39 cellular contexts compared by ENCODE assay signal in the genomic region with DNA sequence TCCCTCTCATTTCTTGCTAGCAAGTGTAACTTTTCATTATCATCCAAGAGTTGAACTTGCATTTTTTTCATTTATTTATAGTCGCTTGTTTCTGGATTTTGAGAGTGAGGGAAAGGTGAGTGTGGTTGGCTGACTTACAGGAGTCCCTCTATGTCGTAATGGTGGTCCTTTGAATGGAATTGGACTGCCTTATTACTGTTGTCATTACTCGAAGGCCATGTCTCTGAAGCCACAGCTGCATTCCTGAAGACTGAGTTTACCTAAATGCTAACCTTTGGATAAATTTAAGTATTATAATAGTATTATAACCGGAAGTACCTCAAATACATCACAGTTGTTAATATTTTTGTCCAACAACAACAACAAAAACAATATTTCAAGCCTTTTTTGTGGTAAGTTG.
"Had no signal": no experiment of that assay in that cellular context is flagged by ENCODE, and none has a peak within 500 bp of the region (broad histone marks: within the 10 kb centered on the region; RNA-seq: fewer than 3 reads in every experiment).

No MANE protein-coding gene starts in this region.

- H3K36me3 ChIP-seq: ascending aorta, cardiac muscle cell, WERI-Rb-1 had no signal

- FAIRE-seq: TTC549 had no signal

- H3K27me3 ChIP-seq: ascending aorta, cardiac muscle cell had no signal

- H3K27ac ChIP-seq: ascending aorta, cardiac muscle cell, WERI-Rb-1 had no signal

- H3K4me3 ChIP-seq: ascending aorta, cardiac muscle cell had no signal

- H3K9me3 Mint-ChIP-seq: activated naive CD4-positive, alpha-beta T cell treated with anti-CD3 and anti-CD28 coated beads, Interleukin-2, amount 50 U/mL, for 24 hours had no signal

- H3K27ac Mint-ChIP-seq: activated CD4-positive, alpha-beta memory T cell treated with anti-CD3 and anti-CD28 coated beads, Interleukin-2, amount 10 ng/mL, durations not matched to agents 7 days and 5 days; activated CD4-positive, alpha-beta T cell treated with anti-CD3 and anti-CD28 coated beads for 36 hours; activated CD4-positive, alpha-beta T cell treated with anti-CD3 and anti-CD28 coated beads, Interleukin-2, amount 10 ng/mL, durations not matched to agents 7 days and 5 days; activated CD8-positive, alpha-beta memory T cell treated with anti-CD3 and anti-CD28 coated beads, Interleukin-2, amount 10 ng/mL, durations not matched to agents 7 days and 5 days; activated CD8-positive, alpha-beta T cell treated with anti-CD3 and anti-CD28 coated beads, Interleukin-2, amount 10 ng/mL, durations not matched to agents 7 days and 5 days; activated naive CD4-positive, alpha-beta T cell treated with anti-CD3 and anti-CD28 coated beads, Interleukin-2, amount 10 ng/mL, durations not matched to agents 7 days and 5 days; activated naive CD4-positive, alpha-beta T cell treated with anti-CD3 and anti-CD28 coated beads, Interleukin-2, amount 50 U/mL, for 24 hours; activated naive CD8-positive, alpha-beta T cell; activated naive CD8-positive, alpha-beta T cell treated with anti-CD3 and anti-CD28 coated beads, Interleukin-2, amount 10 ng/mL, durations not matched to agents 7 days and 5 days; activated naive CD8-positive, alpha-beta T cell treated with anti-CD3 and anti-CD28 coated beads, Interleukin-2, amount 50 U/mL, for 24 hours; activated T-cell treated with anti-CD3 and anti-CD28 coated beads, Interleukin-2, amount 50 U/mL, for 24 hours; activated T-helper 2 cell treated with anti-CD3 and anti-CD28 coated beads, Interferon-gamma antibody, Interleukin-2, Interleukin-4, amounts not matched to agents 10 μg/mL and 5 μg/mL and 100 μg/mL, durations not matched to agents 14 hours and 24 hours and 36 hours; brain; T-helper 1 cell treated with Interleukin-12 subunit alpha and Interleukin-12 subunit beta and Interleukin-4 antibody, amounts not matched to agents 30 μg/mL and 1 μg/mL, for 36 hours; T-helper 2 cell treated with Interferon-gamma antibody and Interleukin-4, amounts not matched to agents 5 μg/mL and 100 μg/mL, for 36 hours; WTC11 had no signal

- H3K4me3 Mint-ChIP-seq: activated CD4-positive, alpha-beta memory T cell treated with anti-CD3 and anti-CD28 coated beads, Interleukin-2, amount 10 ng/mL, durations not matched to agents 7 days and 5 days; activated CD4-positive, alpha-beta T cell treated with anti-CD3 and anti-CD28 coated beads for 36 hours; activated CD4-positive, alpha-beta T cell treated with anti-CD3 and anti-CD28 coated beads, Interleukin-2, amount 10 ng/mL, durations not matched to agents 7 days and 5 days; activated CD8-positive, alpha-beta memory T cell treated with anti-CD3 and anti-CD28 coated beads, Interleukin-2, amount 10 ng/mL, durations not matched to agents 7 days and 5 days; activated CD8-positive, alpha-beta T cell treated with anti-CD3 and anti-CD28 coated beads, Interleukin-2, amount 10 ng/mL, durations not matched to agents 7 days and 5 days; activated naive CD4-positive, alpha-beta T cell treated with anti-CD3 and anti-CD28 coated beads, Interleukin-2, amount 10 ng/mL, durations not matched to agents 7 days and 5 days; activated naive CD4-positive, alpha-beta T cell treated with anti-CD3 and anti-CD28 coated beads, Interleukin-2, amount 50 U/mL, for 24 hours; activated naive CD8-positive, alpha-beta T cell; activated naive CD8-positive, alpha-beta T cell treated with anti-CD3 and anti-CD28 coated beads, Interleukin-2, amount 10 ng/mL, durations not matched to agents 7 days and 5 days; activated naive CD8-positive, alpha-beta T cell treated with anti-CD3 and anti-CD28 coated beads, Interleukin-2, amount 50 U/mL, for 24 hours; activated T-cell treated with anti-CD3 and anti-CD28 coated beads, Interleukin-2, amount 50 U/mL, for 24 hours; brain; central memory CD8-positive, alpha-beta T cell; T-helper 1 cell treated with Interleukin-12 subunit alpha and Interleukin-12 subunit beta and Interleukin-4 antibody, amounts not matched to agents 30 μg/mL and 1 μg/mL, for 36 hours; T-helper 2 cell treated with Interferon-gamma antibody and Interleukin-4, amounts not matched to agents 5 μg/mL and 100 μg/mL, for 36 hours; WTC11 had no signal

- H3K9me3 ChIP-seq: ascending aorta had no signal

- H3K36me3 Mint-ChIP-seq: activated CD8-positive, alpha-beta memory T cell treated with anti-CD3 and anti-CD28 coated beads, Interleukin-2, amount 10 ng/mL, durations not matched to agents 7 days and 5 days; activated naive CD4-positive, alpha-beta T cell treated with anti-CD3 and anti-CD28 coated beads, Interleukin-2, amount 10 ng/mL, durations not matched to agents 7 days and 5 days; activated naive CD4-positive, alpha-beta T cell treated with anti-CD3 and anti-CD28 coated beads, Interleukin-2, amount 50 U/mL, for 24 hours; activated naive CD8-positive, alpha-beta T cell; activated naive CD8-positive, alpha-beta T cell treated with anti-CD3 and anti-CD28 coated beads, Interleukin-2, amount 10 ng/mL, durations not matched to agents 7 days and 5 days; brain; WTC11 had no signal

- ATAC-seq: activated CD4-positive, alpha-beta T cell treated with anti-CD3 and anti-CD28 coated beads for 36 hours; activated CD4-positive, CD25-positive, alpha-beta regulatory T cell treated with anti-CD3 and anti-CD28 coated beads, Interleukin-2, amount 50 U/mL, for 24 hours; activated CD8-positive, alpha-beta memory T cell treated with anti-CD3 and anti-CD28 coated beads, Interleukin-2, amount 10 ng/mL, durations not matched to agents 7 days and 5 days; activated CD8-positive, alpha-beta T cell treated with anti-CD3 and anti-CD28 coated beads, Interleukin-2, amount 10 ng/mL, durations not matched to agents 7 days and 5 days; activated naive CD8-positive, alpha-beta T cell treated with anti-CD3 and anti-CD28 coated beads, Interleukin-2, amount 50 U/mL, for 24 hours; WTC11 had no signal

- H3K4me1 Mint-ChIP-seq: activated CD4-positive, alpha-beta memory T cell treated with anti-CD3 and anti-CD28 coated beads, Interleukin-2, amount 10 ng/mL, durations not matched to agents 7 days and 5 days; activated CD4-positive, alpha-beta T cell treated with anti-CD3 and anti-CD28 coated beads for 36 hours; activated CD4-positive, alpha-beta T cell treated with anti-CD3 and anti-CD28 coated beads, Interleukin-2, amount 10 ng/mL, durations not matched to agents 7 days and 5 days; activated CD8-positive, alpha-beta memory T cell treated with anti-CD3 and anti-CD28 coated beads, Interleukin-2, amount 10 ng/mL, durations not matched to agents 7 days and 5 days; activated naive CD4-positive, alpha-beta T cell treated with anti-CD3 and anti-CD28 coated beads, Interleukin-2, amount 10 ng/mL, durations not matched to agents 7 days and 5 days; activated naive CD4-positive, alpha-beta T cell treated with anti-CD3 and anti-CD28 coated beads, Interleukin-2, amount 50 U/mL, for 24 hours; activated naive CD8-positive, alpha-beta T cell treated with anti-CD3 and anti-CD28 coated beads, Interleukin-2, amount 10 ng/mL, durations not matched to agents 7 days and 5 days; activated naive CD8-positive, alpha-beta T cell treated with anti-CD3 and anti-CD28 coated beads, Interleukin-2, amount 50 U/mL, for 24 hours; central memory CD8-positive, alpha-beta T cell; WTC11 had no signal

- H3K4me1 ChIP-seq: ascending aorta had no signal

- H3K27me3 Mint-ChIP-seq: activated CD4-positive, alpha-beta memory T cell treated with anti-CD3 and anti-CD28 coated beads, Interleukin-2, amount 10 ng/mL, durations not matched to agents 7 days and 5 days; activated CD4-positive, alpha-beta T cell treated with anti-CD3 and anti-CD28 coated beads for 36 hours; activated CD4-positive, alpha-beta T cell treated with anti-CD3 and anti-CD28 coated beads, Interleukin-2, amount 10 ng/mL, durations not matched to agents 7 days and 5 days; activated CD8-positive, alpha-beta memory T cell treated with anti-CD3 and anti-CD28 coated beads, Interleukin-2, amount 10 ng/mL, durations not matched to agents 7 days and 5 days; activated naive CD4-positive, alpha-beta T cell treated with anti-CD3 and anti-CD28 coated beads, Interleukin-2, amount 10 ng/mL, durations not matched to agents 7 days and 5 days; activated naive CD4-positive, alpha-beta T cell treated with anti-CD3 and anti-CD28 coated beads, Interleukin-2, amount 50 U/mL, for 24 hours; activated naive CD8-positive, alpha-beta T cell; activated naive CD8-positive, alpha-beta T cell treated with anti-CD3 and anti-CD28 coated beads, Interleukin-2, amount 10 ng/mL, durations not matched to agents 7 days and 5 days; activated naive CD8-positive, alpha-beta T cell treated with anti-CD3 and anti-CD28 coated beads, Interleukin-2, amount 50 U/mL, for 24 hours; activated T-cell treated with anti-CD3 and anti-CD28 coated beads, Interleukin-2, amount 50 U/mL, for 24 hours; brain; central memory CD8-positive, alpha-beta T cell had no signal

- DNase-seq: activated CD4-positive, alpha-beta memory T cell treated with anti-CD3 and anti-CD28 coated beads, Interleukin-2, amount 10 ng/mL, durations not matched to agents 7 days and 5 days; activated CD4-positive, alpha-beta T cell treated with anti-CD3 and anti-CD28 coated beads for 1 hour; activated CD4-positive, alpha-beta T cell treated with anti-CD3 and anti-CD28 coated beads for 36 hours; activated CD4-positive, alpha-beta T cell treated with anti-CD3 and anti-CD28 coated beads for 48 hours; activated CD4-positive, alpha-beta T cell treated with anti-CD3 and anti-CD28 coated beads, Interleukin-2, amount 10 ng/mL, durations not matched to agents 7 days and 5 days; activated CD4-positive, alpha-beta T cell treated with anti-CD3 and anti-CD28 coated beads, Interleukin-2, amount 50 U/mL, for 48 hours; activated CD4-positive, CD25-positive, alpha-beta regulatory T cell; activated CD8-positive, alpha-beta memory T cell treated with anti-CD3 and anti-CD28 coated beads for 24 hours; activated CD8-positive, alpha-beta memory T cell treated with anti-CD3 and anti-CD28 coated beads, Interleukin-2, amount 10 ng/mL, durations not matched to agents 7 days and 5 days; activated CD8-positive, alpha-beta memory T cell treated with anti-CD3 and anti-CD28 coated beads, Interleukin-2, amount 50 U/mL, for 48 hours; activated CD8-positive, alpha-beta T cell treated with anti-CD3 and anti-CD28 coated beads, Interleukin-2, amount 10 ng/mL, durations not matched to agents 7 days and 5 days; activated effector memory CD4-positive, alpha-beta T cell treated with Interleukin-2 at 50 U/mL for 16 hours; activated gamma-delta T cell; activated naive CD4-positive, alpha-beta T cell treated with anti-CD3 and anti-CD28 coated beads, Interleukin-2, amount 10 ng/mL, durations not matched to agents 7 days and 5 days; activated naive CD4-positive, alpha-beta T cell treated with Interleukin-2 at 50 U/mL for 16 hours; activated naive CD8-positive, alpha-beta T cell treated with anti-CD3 and anti-CD28 coated beads, Interleukin-2, amount 10 ng/mL, durations not matched to agents 7 days and 5 days; activated naive CD8-positive, alpha-beta T cell treated with anti-CD3 and anti-CD28 coated beads, Interleukin-2, amount 50 U/mL, for 24 hours; activated T-cell treated with anti-CD3 and anti-CD28 coated beads, Interleukin-2, amount 50 U/mL, for 24 hours; activated T-cell treated with anti-CD3 and anti-CD28 coated beads, Interleukin-2, amount 50 U/mL, for 48 hours; amygdala; anterior cingulate cortex; caudate nucleus; cerebellar nuclear complex; T-helper 1 cell; T-helper 2 cell; T-helper 9 cell; WERI-Rb-1 had no signal
